In the genomic region with DNA sequence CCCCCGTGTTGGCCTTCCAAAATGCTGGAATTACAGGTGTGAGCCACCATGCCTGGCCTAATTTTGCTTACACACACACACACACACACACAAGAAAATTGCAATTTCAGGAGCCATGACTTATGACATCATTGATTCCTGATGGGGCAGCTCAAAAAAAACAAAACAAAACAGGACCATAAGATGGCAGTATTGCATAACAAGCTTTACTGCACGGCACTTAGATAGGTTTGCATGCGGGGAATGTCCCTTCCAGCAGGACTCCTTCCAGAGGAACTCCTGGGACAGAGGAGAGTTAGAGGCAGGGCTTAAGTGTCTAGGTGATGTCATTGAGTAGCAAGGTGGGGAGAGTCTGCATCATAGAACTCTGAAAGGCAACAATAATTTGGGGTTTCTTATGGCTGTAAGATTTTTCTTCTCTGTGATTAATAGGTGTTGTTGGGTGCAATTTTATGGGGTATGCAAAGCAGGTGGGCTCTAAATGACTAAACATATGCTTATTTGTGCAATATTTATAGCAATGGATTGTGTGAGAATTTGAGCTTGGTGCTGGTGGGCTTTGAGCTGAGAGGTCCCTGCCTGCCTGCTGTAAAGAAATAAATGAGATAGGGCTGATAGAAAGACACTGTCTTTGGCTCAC, we compare ENCODE assay signal across 9 cellular contexts. TPM values are rescaled to one million over a fixed set of nuclear protein-coding genes. Genes with fewer than 3 reads are reported as not detected.
DNase-seq lines count a peak whose midpoint lies in the region; ATAC-seq and TF ChIP-seq lines count a peak whose summit lies in the region.
"Had no signal": no experiment of that assay in that cellular context is flagged by ENCODE, and none has a peak within 500 bp of the region (broad histone marks: within the 10 kb centered on the region; RNA-seq: fewer than 3 reads in every experiment).

No MANE protein-coding gene starts in this region.

- no peaks in the 10 kb centered on the region for H4K20me1 ChIP-seq in PC-9 (ENCODE audit: insufficient read depth)

- H3K4me1 Mint-ChIP-seq in activated CD4-positive, alpha-beta T cell treated with anti-CD3 and anti-CD28 coated beads, Interleukin-2, amount 10 ng/mL, durations not matched to agents 7 days and 5 days = peaks cover 3% of the 10 kb centered on the region
- H3K4me1 Mint-ChIP-seq in stimulated activated effector memory CD8-positive, alpha-beta T cell treated with anti-CD3 and anti-CD28 coated beads, Interleukin-12 subunit alpha, Interleukin-12 subunit beta, amount 100 ng/mL, for 72 hours = no peaks in the 10 kb centered on the region
- H3K4me1 Mint-ChIP-seq: CD8-positive, alpha-beta memory T cell had no signal

- DNase-seq in activated CD4-positive, alpha-beta T cell treated with anti-CD3 and anti-CD28 coated beads, Interleukin-2, amount 10 ng/mL, durations not matched to agents 7 days and 5 days = peak; percentile 16
- DNase-seq in activated CD4-positive, alpha-beta T cell treated with anti-CD3 and anti-CD28 coated beads, Interleukin-2, amount 50 U/mL, for 1 hour = no peak
- DNase-seq in PC-9 (peak; percentile 13 to 74), fibroblast of gingiva (ENCODE audit: low read depth) (peak; percentile 70), Peyer's patch (no peak)
- DNase-seq in stimulated activated effector memory CD8-positive, alpha-beta T cell treated with anti-CD3 and anti-CD28 coated beads, Interleukin-12 subunit alpha, Interleukin-12 subunit beta, amount 100 ng/mL, for 72 hours (ENCODE audit: low spot score in 2 of 2) = no peak

- H3K4me2 ChIP-seq in PC-9 = no peak overlapping the region

- H3K4me1 ChIP-seq in PC-9 (replicated peaks; ENCODE audit: insufficient read depth) (no peaks in the 10 kb centered on the region), Peyer's patch (no peaks in the 10 kb centered on the region)

- H3K4me3 Mint-ChIP-seq in activated CD4-positive, alpha-beta T cell treated with anti-CD3 and anti-CD28 coated beads, Interleukin-2, amount 10 ng/mL, durations not matched to agents 7 days and 5 days = no peak overlapping the region
- H3K4me3 Mint-ChIP-seq in stimulated activated effector memory CD8-positive, alpha-beta T cell treated with anti-CD3 and anti-CD28 coated beads, Interleukin-12 subunit alpha, Interleukin-12 subunit beta, amount 100 ng/mL, for 72 hours = no peak overlapping the region
- H3K4me3 Mint-ChIP-seq: CD8-positive, alpha-beta memory T cell had no signal

- no peaks in the 10 kb centered on the region for H3K79me2 ChIP-seq in PC-9 (ENCODE audit: low read depth)

- CTCF ChIA-PET in activated CD4-positive, alpha-beta T cell treated with anti-CD3 and anti-CD28 coated beads, Interleukin-2, amount 10 ng/mL, durations not matched to agents 7 days and 5 days (lab: Charles Lee) = interaction anchor here (0.6 to 2.0 kb wide), 11 partner anchors 10 to 322 kb away, joined by 3 to 15 read pairs (median 4); no protein-coding TSS in a partner anchor
- CTCF ChIA-PET in PC-9 (lab: Charles Lee) = interaction anchor here (0.5 to 2.3 kb wide), 9 partner anchors 34 to 612 kb away, joined by 3 to 7 read pairs (median 4); no protein-coding TSS in a partner anchor

- H3K27ac ChIP-seq in PC-9 = no peak overlapping the region
- H3K27ac ChIP-seq in Peyer's patch = no peak overlapping the region

- H3K36me3 ChIP-seq in PC-9 (ENCODE audit: low read depth) = no peaks in the 10 kb centered on the region
- H3K36me3 ChIP-seq in Peyer's patch = no peaks in the 10 kb centered on the region

- H3K9me3 Mint-ChIP-seq in activated CD4-positive, alpha-beta T cell treated with anti-CD3 and anti-CD28 coated beads, Interleukin-2, amount 10 ng/mL, durations not matched to agents 7 days and 5 days = peaks cover 2% of the 10 kb centered on the region
- no peaks in the 10 kb centered on the region for H3K9me3 Mint-ChIP-seq in stimulated activated effector memory CD8-positive, alpha-beta T cell treated with anti-CD3 and anti-CD28 coated beads, Interleukin-12 subunit alpha, Interleukin-12 subunit beta, amount 100 ng/mL, for 72 hours

- TF ChIP-seq CTCF in LNCAP (IDR thresholded peaks at IDR 0.05) = peak; percentile 42; the same call in 1 of the 2 replicates
- TF ChIP-seq CTCF in PC-9 (conservative IDR thresholded peaks at IDR 0.05) = peak; percentile 38; the same call in 1 of the 2 replicates
- peak in 3 of 6 experiments; percentile 33 to 50 (median 44) for TF ChIP-seq CTCF in Peyer's patch (IDR thresholded peaks at IDR 0.05)

- no peaks in the 10 kb centered on the region for H3K27me3 Mint-ChIP-seq in activated CD4-positive, alpha-beta T cell treated with anti-CD3 and anti-CD28 coated beads, Interleukin-2, amount 10 ng/mL, durations not matched to agents 7 days and 5 days

- H3K27ac Mint-ChIP-seq in activated CD4-positive, alpha-beta T cell treated with anti-CD3 and anti-CD28 coated beads, Interleukin-2, amount 10 ng/mL, durations not matched to agents 7 days and 5 days = no peak overlapping the region
- H3K27ac Mint-ChIP-seq in stimulated activated effector memory CD8-positive, alpha-beta T cell treated with anti-CD3 and anti-CD28 coated beads, Interleukin-12 subunit alpha, Interleukin-12 subunit beta, amount 100 ng/mL, for 72 hours = no peak overlapping the region

- H3K27me3 ChIP-seq in PC-9 (ENCODE audit: insufficient read depth, low read depth) (no peaks in the 10 kb centered on the region), Peyer's patch (no peaks in the 10 kb centered on the region)

- ATAC-seq in stimulated activated effector memory CD8-positive, alpha-beta T cell treated with anti-CD3 and anti-CD28 coated beads, Interleukin-12 subunit alpha, Interleukin-12 subunit beta, amount 100 ng/mL, for 72 hours = peak; percentile 42
- no peak for ATAC-seq in GM18867 (IDR thresholded peaks at IDR 0.05; ENCODE audit: unreplicated experiment)

- no peak for TF ChIP-seq POLR2A in Peyer's patch (IDR thresholded peaks at IDR 0.05)

- no peak overlapping the region for H2AFZ ChIP-seq in PC-9

- H3K4me3 ChIP-seq in PC-9 (no peak overlapping the region), Peyer's patch (no peak overlapping the region)

- intact Hi-C loops in PC-9 (cut with micrococcal nuclease; ENCODE audit: unreplicated experiment) = loop anchor here (5.0 kb wide), 3 partner anchors 139 to 611 kb away; a partner anchor contains a TSS

- BruUV-seq in PC-9 (replicated peaks; lab: Mats Ljungman, UMichigan) = no TSS peak

- no peaks in the 10 kb centered on the region for H3K36me3 Mint-ChIP-seq in activated CD4-positive, alpha-beta T cell treated with anti-CD3 and anti-CD28 coated beads, Interleukin-2, amount 10 ng/mL, durations not matched to agents 7 days and 5 days (ENCODE audit: low read depth)
- no peaks in the 10 kb centered on the region for H3K36me3 Mint-ChIP-seq in stimulated activated effector memory CD8-positive, alpha-beta T cell treated with anti-CD3 and anti-CD28 coated beads, Interleukin-12 subunit alpha, Interleukin-12 subunit beta, amount 100 ng/mL, for 72 hours
- H3K36me3 Mint-ChIP-seq: CD8-positive, alpha-beta memory T cell had no signal

- H3K9me3 ChIP-seq in PC-9 (ENCODE audit: insufficient read depth, low read depth) (no peaks in the 10 kb centered on the region), Peyer's patch (no peaks in the 10 kb centered on the region)

- POLR2A ChIA-PET in activated CD4-positive, alpha-beta T cell treated with anti-CD3 and anti-CD28 coated beads, Interleukin-2, amount 10 ng/mL, durations not matched to agents 7 days and 5 days (lab: Charles Lee) = no interaction called here
- POLR2A ChIA-PET in PC-9 (lab: Charles Lee; ENCODE audit: unreplicated experiment) = no interaction called here

- H3K9me2 ChIP-seq in PC-9 (ENCODE audit: insufficient read depth) = no peaks in the 10 kb centered on the region

- H3F3A ChIP-seq in PC-9 (ENCODE audit: insufficient read depth, low read depth) = no peaks in the 10 kb centered on the region; the same call in 1 of the 2 replicates

RNA-seq across cellular contexts. Expression of a gene that starts 9.0 kb away (rescaled TPM):
- total RNA-seq in activated CD4-positive, alpha-beta T cell treated with anti-CD3 and anti-CD28 coated beads, Interleukin-2, amount 10 ng/mL, durations not matched to agents 7 days and 5 days = not detected
- total RNA-seq in PC-9 (2021) (not detected in 2 replicates), Peyer's patch (under 1 TPM in 1 of 4 donors, not detected in 3; 0.57 TPM)
- total RNA-seq: CD8-positive, alpha-beta memory T cell had no signal

RNA-seq across cellular contexts. Expression of a gene that starts 16.2 kb away (rescaled TPM):
- 10 to 100 TPM; 10.1 to 10.4 TPM for total RNA-seq in activated CD4-positive, alpha-beta T cell treated with anti-CD3 and anti-CD28 coated beads, Interleukin-2, amount 10 ng/mL, durations not matched to agents 7 days and 5 days
- total RNA-seq in PC-9 (2021) = 8.7 and 11.6 TPM in 2 replicates
- total RNA-seq in Peyer's patch = 10 to 100 TPM in 2 of 4 donors, 1 to 10 TPM in 2; 2.6 to 33.9 (median 10.3) TPM

Comparison
In these comparisons a context has a peak if more than half of its experiments do, and no peak if none do; other contexts are left out.
1. DNase-seq: peak in activated CD4-positive, alpha-beta T cell treated with anti-CD3 and anti-CD28 coated beads, Interleukin-2, amount 10 ng/mL, durations not matched to agents 7 days and 5 days (single experiment), PC-9 (2 of 2) and fibroblast of gingiva (single experiment); none in activated CD4-positive, alpha-beta T cell treated with anti-CD3 and anti-CD28 coated beads, Interleukin-2, amount 50 U/mL, for 1 hour (single experiment), stimulated activated effector memory CD8-positive, alpha-beta T cell treated with anti-CD3 and anti-CD28 coated beads, Interleukin-12 subunit alpha, Interleukin-12 subunit beta, amount 100 ng/mL, for 72 hours (0 of 2) and Peyer's patch (0 of 3).